In genomic region chr9:121121582-121122087, GRCh38 we compare ENCODE assay signal across 8 cellular contexts. TPM values are rescaled to one million over a fixed set of nuclear protein-coding genes. Genes with fewer than 3 reads are reported as not detected.
DNase-seq lines count a peak whose midpoint lies in the region; ATAC-seq and TF ChIP-seq lines count a peak whose summit lies in the region.

No MANE protein-coding gene starts in this region.

- peak; percentile 100 for ATAC-seq in CD4-positive, CD25-positive, alpha-beta regulatory T cell (ENCODE audit: low read depth in 2 of 2)
- ATAC-seq in GM19372 (IDR thresholded peaks at IDR 0.05; ENCODE audit: low read depth, unreplicated experiment): peak; percentile 98
- ATAC-seq in HG03521 (IDR thresholded peaks at IDR 0.05; ENCODE audit: unreplicated experiment): peak; percentile 99

- peaks cover 52% of the 10 kb centered on the region for H3K4me1 ChIP-seq in CD4-positive, CD25-positive, alpha-beta regulatory T cell (ENCODE audit: control insufficient read depth, insufficient read depth, low read length, poor library complexity, severe bottlenecking)
- H3K4me1 ChIP-seq in OCI-LY1 (ENCODE audit: insufficient read depth, low read length, severe bottlenecking): peaks cover 20% of the 10 kb centered on the region

- no peaks in the 10 kb centered on the region for H3K9me2 ChIP-seq in OCI-LY1 (ENCODE audit: low read depth, low read length)

- H3K79me2 ChIP-seq in OCI-LY1 (ENCODE audit: insufficient read depth, low read length): no peaks in the 10 kb centered on the region

- peak overlapping the region; percentile 66 for H3K9ac ChIP-seq in OCI-LY1 (ENCODE audit: low read length)

- no peaks in the 10 kb centered on the region for H3K27me3 ChIP-seq in CD4-positive, CD25-positive, alpha-beta regulatory T cell (ENCODE audit: control insufficient read depth, insufficient read depth, low read length)
- H3K27me3 ChIP-seq in OCI-LY1 (ENCODE audit: insufficient read depth, low read length): no peaks in the 10 kb centered on the region

- peak overlapping the region; percentile 83 to 90 (median 88) for H3K4me3 Mint-ChIP-seq in CD4-positive, CD25-positive, alpha-beta regulatory T cell

- H3K9me3 ChIP-seq in CD4-positive, CD25-positive, alpha-beta regulatory T cell (ENCODE audit: control insufficient read depth in 2 of 2, low read length in 2 of 2): no peaks in the 10 kb centered on the region
- H3K9me3 ChIP-seq in OCI-LY1 (ENCODE audit: low read length): no peaks in the 10 kb centered on the region

- peaks cover 0 to 1% (median 0%) of the 10 kb centered on the region in 7 donors for H3K9me3 Mint-ChIP-seq in CD4-positive, CD25-positive, alpha-beta regulatory T cell

- peaks cover 29% of the 10 kb centered on the region for H3K36me3 ChIP-seq in CD4-positive, CD25-positive, alpha-beta regulatory T cell (ENCODE audit: control insufficient read depth, insufficient read depth, low read length)
- peaks cover 60% of the 10 kb centered on the region for H3K36me3 ChIP-seq in OCI-LY1 (ENCODE audit: insufficient read depth, low read length)

- H3K4me3 ChIP-seq in CD4-positive, CD25-positive, alpha-beta regulatory T cell (ENCODE audit: low read depth, low read length): peak overlapping the region; percentile 96
- peak overlapping the region; percentile 57 for H3K4me3 ChIP-seq in OCI-LY1 (ENCODE audit: low read depth, low read length, poor library complexity, severe bottlenecking)

- peak overlapping the region; percentile 83 to 97 (median 93) for H3K27ac Mint-ChIP-seq in CD4-positive, CD25-positive, alpha-beta regulatory T cell

- H4K20me1 ChIP-seq in OCI-LY1 (ENCODE audit: insufficient read depth, low read length): no peaks in the 10 kb centered on the region

- peak overlapping the region; percentile 85 for H3K27ac ChIP-seq in CD4-positive, CD25-positive, alpha-beta regulatory T cell (ENCODE audit: insufficient read depth, low read length, poor library complexity, severe bottlenecking)
- H3K27ac ChIP-seq in OCI-LY1 (ENCODE audit: low read depth, low read length, poor library complexity, severe bottlenecking) (peak overlapping the region; percentile 81), epithelial cell of prostate (peak overlapping the region; percentile 51)

- peaks cover 26% of the 10 kb centered on the region for H3K36me3 Mint-ChIP-seq in CD4-positive, CD25-positive, alpha-beta regulatory T cell

- peaks cover 5% of the 10 kb centered on the region for H3K27me3 Mint-ChIP-seq in CD4-positive, CD25-positive, alpha-beta regulatory T cell

- DNase-seq in CD4-positive, CD25-positive, alpha-beta regulatory T cell: peak; percentile 94 to 98 (median 96)
- DNase-seq in activated T-cell treated with anti-CD3 and anti-CD28 coated beads for 24 hours (ENCODE audit: low read depth) (peak; percentile 93), epithelial cell of prostate (ENCODE audit: low read depth, low spot score) (peak; percentile 76), mucosa of gallbladder (ENCODE audit: low spot score) (peak; percentile 98)
- peak; percentile 94 for DNase-seq in stimulated activated CD8-positive, alpha-beta memory T cell treated with anti-CD3 and anti-CD28 coated beads, Interleukin-4, amount 100 ng/mL, for 24 hours (ENCODE audit: low read depth)

- peaks cover 8% of the 10 kb centered on the region; the same call in 1 of the 2 replicates for H3F3A ChIP-seq in OCI-LY1 (ENCODE audit: insufficient read depth, low read length)

- H3K4me2 ChIP-seq in OCI-LY1 (ENCODE audit: low read length): peak overlapping the region; percentile 59

- H2AFZ ChIP-seq in OCI-LY1 (ENCODE audit: low read length): no peak overlapping the region

- H3K4me1 Mint-ChIP-seq in CD4-positive, CD25-positive, alpha-beta regulatory T cell: peaks cover 34 to 62% (median 43%) of the 10 kb centered on the region in 4 donors

- no peak for TF ChIP-seq CTCF in OCI-LY1 (IDR thresholded peaks at IDR 0.05; ENCODE audit: low read length)

RNA-seq across cellular contexts. Expression of gene CNTRL, which starts 46.9 kb away (rescaled TPM):
- total RNA-seq in CD4-positive, CD25-positive, alpha-beta regulatory T cell: 135 TPM
- polyA plus RNA-seq in CD4-positive, CD25-positive, alpha-beta regulatory T cell: 10 to 100 TPM; 12.2 to 17.8 (median 14.8) TPM
- 11.7 TPM for total RNA-seq in mucosa of gallbladder

Comparison
In these comparisons a context has a peak if more than half of its experiments do, and no peak if none do; other contexts are left out.
1. Peak in every context shown above with its lines: DNase-seq, ATAC-seq, H3K4me3 ChIP-seq and H3K27ac ChIP-seq.
2. RNA of gene CNTRL, which starts 46.9 kb away (total RNA-seq): 135 TPM in CD4-positive, CD25-positive, alpha-beta regulatory T cell (single experiment); 11.7 TPM in mucosa of gallbladder (single experiment); every median in the first group is over 10 times any median in the second.